8 cellular contexts compared by ENCODE assay signal in the genomic region with DNA sequence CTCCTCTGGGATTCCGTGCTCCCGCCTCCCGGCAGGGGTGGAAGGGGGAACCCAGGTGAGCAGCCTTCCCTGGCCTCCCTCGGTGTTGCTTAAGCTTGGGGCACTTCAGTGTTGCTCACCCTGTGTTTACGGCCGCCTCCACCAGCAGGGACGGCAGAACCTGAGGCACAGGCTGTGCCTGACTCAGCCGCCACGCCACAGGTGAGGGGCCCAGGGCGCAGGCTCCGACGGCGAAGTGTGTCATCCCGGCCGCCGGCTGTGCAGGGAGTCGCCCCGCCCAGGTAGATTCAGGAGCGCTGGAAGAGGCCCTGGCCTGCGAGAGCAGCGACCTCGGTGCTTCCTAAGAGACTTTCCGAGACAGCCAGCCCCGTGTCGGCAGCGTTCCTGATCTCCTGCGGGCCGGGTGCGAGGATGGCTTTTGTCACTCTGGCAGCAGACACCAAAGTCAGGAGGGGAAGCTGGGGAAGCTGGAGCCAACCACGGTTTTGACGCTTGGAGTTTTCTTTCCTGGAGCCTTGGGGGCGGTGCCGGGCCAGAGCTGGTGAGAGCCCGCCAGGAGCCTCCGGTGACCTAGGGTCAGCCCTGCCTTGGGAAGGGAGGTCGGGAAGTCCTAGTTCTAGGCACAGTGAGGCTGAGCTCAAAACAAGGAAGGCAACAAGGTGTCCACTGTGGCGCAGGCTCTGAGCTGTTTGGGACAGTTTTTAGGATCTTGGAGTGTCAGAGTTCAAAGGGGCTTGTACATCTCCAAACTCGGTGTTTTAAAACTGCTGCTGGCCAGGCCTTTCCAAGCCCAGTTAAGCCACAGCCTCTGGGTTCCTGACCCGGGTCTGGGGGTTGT. TPM values are rescaled to one million over a fixed set of nuclear protein-coding genes. Genes with fewer than 3 reads are reported as not detected.
DNase-seq lines count a peak whose midpoint lies in the region; ATAC-seq and TF ChIP-seq lines count a peak whose summit lies in the region.

No MANE protein-coding gene starts in this region.

- H3K79me2 ChIP-seq in neural cell (replicated peaks; ENCODE audit: insufficient read depth, low read length): peaks cover 64% of the 10 kb centered on the region

- H3K27ac Mint-ChIP-seq in T-helper 1 cell treated with Interleukin-12 subunit alpha and Interleukin-12 subunit beta and Interleukin-4 antibody, amounts not matched to agents 30 μg/mL and 1 μg/mL, for 36 hours: no peak overlapping the region
- peak overlapping the region; percentile 19 to 44 for H3K27ac Mint-ChIP-seq in effector memory CD8-positive, alpha-beta T cell

- peak overlapping the region; percentile 10 for H3K4me3 Mint-ChIP-seq in T-helper 1 cell treated with Interleukin-12 subunit alpha and Interleukin-12 subunit beta and Interleukin-4 antibody, amounts not matched to agents 30 μg/mL and 1 μg/mL, for 36 hours
- peak overlapping the region; percentile 77 to 80 for H3K4me3 Mint-ChIP-seq in effector memory CD8-positive, alpha-beta T cell

- H3K4me2 ChIP-seq in neural cell (ENCODE audit: low read length): peak overlapping the region; percentile 91

- no peaks in the 10 kb centered on the region for H3K27me3 ChIP-seq in neural cell (ENCODE audit: insufficient read depth, low read depth, low read length)
- H3K27me3 ChIP-seq in upper lobe of left lung: no peaks in the 10 kb centered on the region

- H3K36me3 Mint-ChIP-seq in T-helper 1 cell treated with Interleukin-12 subunit alpha and Interleukin-12 subunit beta and Interleukin-4 antibody, amounts not matched to agents 30 μg/mL and 1 μg/mL, for 36 hours (ENCODE audit: low read depth): no peaks in the 10 kb centered on the region
- H3K36me3 Mint-ChIP-seq in effector memory CD8-positive, alpha-beta T cell (ENCODE audit: insufficient read depth): peaks cover 22% of the 10 kb centered on the region

- peaks cover 23% of the 10 kb centered on the region for H4K20me1 ChIP-seq in neural cell (ENCODE audit: insufficient read depth)

- no peak for TF ChIP-seq EP300 in neural cell (conservative IDR thresholded peaks at IDR 0.05; ENCODE audit: poor library complexity, severe bottlenecking)
- TF ChIP-seq EP300 in upper lobe of left lung (IDR thresholded peaks at IDR 0.05): peak in 1 of 4 donors; percentile 6

- H3K4me3 ChIP-seq in neural cell (ENCODE audit: low read length) (peak overlapping the region; percentile 76), upper lobe of left lung (peak overlapping the region in 3 of 4 donors; percentile 68 to 72 (median 70))

- peaks cover 4% of the 10 kb centered on the region for H3F3A ChIP-seq in neural cell (ENCODE audit: insufficient read depth, low read length, poor library complexity, severe bottlenecking)

- TF ChIP-seq POLR2A in upper lobe of left lung (IDR thresholded peaks at IDR 0.05): peak in 2 of 4 donors; percentile 59 to 76

- no peaks in the 10 kb centered on the region for H3K9me3 Mint-ChIP-seq in T-helper 1 cell treated with Interleukin-12 subunit alpha and Interleukin-12 subunit beta and Interleukin-4 antibody, amounts not matched to agents 30 μg/mL and 1 μg/mL, for 36 hours
- no peaks in the 10 kb centered on the region for H3K9me3 Mint-ChIP-seq in effector memory CD8-positive, alpha-beta T cell

- peak overlapping the region; percentile 63 for H3K9ac ChIP-seq in neural cell (ENCODE audit: low read length)

- DNase-seq in T-helper 1 cell (no peak), upper lobe of left lung (peak; percentile 93), posterior vena cava (ENCODE audit: low spot score) (no peak)
- DNase-seq in activated CD4-positive, alpha-beta T cell treated with anti-CD3 and anti-CD28 coated beads for 48 hours: peak; percentile 80
- peak in 1 of 3 experiments; percentile 29 for DNase-seq in effector memory CD8-positive, alpha-beta T cell

- no peaks in the 10 kb centered on the region for H3K9me3 ChIP-seq in neural cell (ENCODE audit: low read length)
- no peaks in the 10 kb centered on the region for H3K9me3 ChIP-seq in upper lobe of left lung

- TF ChIP-seq CTCF in neural cell (IDR thresholded peaks at IDR 0.05; ENCODE audit: poor library complexity, severe bottlenecking) (no peak), upper lobe of left lung (IDR thresholded peaks at IDR 0.05) (peak in 3 of 6 experiments; percentile 15 to 27 (median 22))

- H2AFZ ChIP-seq in neural cell (ENCODE audit: low read depth, low read length): no peak overlapping the region

- H3K4me1 ChIP-seq in upper lobe of left lung: peaks cover 47 to 99% (median 79%) of the 10 kb centered on the region in 4 donors

- no peak for TF ChIP-seq RAD21 in neural cell (conservative IDR thresholded peaks at IDR 0.05)

- peaks cover 24% of the 10 kb centered on the region for H3K27me3 Mint-ChIP-seq in T-helper 1 cell treated with Interleukin-12 subunit alpha and Interleukin-12 subunit beta and Interleukin-4 antibody, amounts not matched to agents 30 μg/mL and 1 μg/mL, for 36 hours (ENCODE audit: low read depth)
- H3K27me3 Mint-ChIP-seq in effector memory CD8-positive, alpha-beta T cell: no peaks in the 10 kb centered on the region

- H3K9me2 ChIP-seq in neural cell (ENCODE audit: insufficient read depth, low read length): no peaks in the 10 kb centered on the region

- intact Hi-C loops in posterior vena cava (cut with DNase I): loop anchor here (10.0 kb wide), 2 partner anchors 340 to 500 kb away; a partner anchor contains a TSS

- ATAC-seq in effector memory CD8-positive, alpha-beta T cell (replicated peaks): peak; percentile 13
- ATAC-seq in upper lobe of left lung (ENCODE audit: low FRiP score in 2 of 2) (peak in 1 of 2 donors; percentile 77), GM19395 (IDR thresholded peaks at IDR 0.05; ENCODE audit: unreplicated experiment) (no peak)

- peak overlapping the region; percentile 67 for H3K27ac ChIP-seq in neural cell (ENCODE audit: low read length)
- peak overlapping the region; percentile 89 to 94 (median 92) for H3K27ac ChIP-seq in upper lobe of left lung

- H3K4me1 Mint-ChIP-seq in T-helper 1 cell treated with Interleukin-12 subunit alpha and Interleukin-12 subunit beta and Interleukin-4 antibody, amounts not matched to agents 30 μg/mL and 1 μg/mL, for 36 hours (ENCODE audit: low read depth): peaks cover 22% of the 10 kb centered on the region
- peaks cover 32 to 36% of the 10 kb centered on the region in 2 donors for H3K4me1 Mint-ChIP-seq in effector memory CD8-positive, alpha-beta T cell (ENCODE audit: low read depth in 2 of 2)

- 23 to 30% methylated on average over 16 to 17 of the region's 39 CpGs for WGBS in upper lobe of left lung, 2 donors

- H3K36me3 ChIP-seq in neural cell (ENCODE audit: insufficient read depth, low read length): no peaks in the 10 kb centered on the region
- H3K36me3 ChIP-seq in upper lobe of left lung: peaks cover 0 to 3% (median 0%) of the 10 kb centered on the region in 4 donors

TF ChIP-seq in neural cell, 6 proteins besides CTCF, POLR2A, EP300 and RAD21:
- TF ChIP-seq, protein P1, sequence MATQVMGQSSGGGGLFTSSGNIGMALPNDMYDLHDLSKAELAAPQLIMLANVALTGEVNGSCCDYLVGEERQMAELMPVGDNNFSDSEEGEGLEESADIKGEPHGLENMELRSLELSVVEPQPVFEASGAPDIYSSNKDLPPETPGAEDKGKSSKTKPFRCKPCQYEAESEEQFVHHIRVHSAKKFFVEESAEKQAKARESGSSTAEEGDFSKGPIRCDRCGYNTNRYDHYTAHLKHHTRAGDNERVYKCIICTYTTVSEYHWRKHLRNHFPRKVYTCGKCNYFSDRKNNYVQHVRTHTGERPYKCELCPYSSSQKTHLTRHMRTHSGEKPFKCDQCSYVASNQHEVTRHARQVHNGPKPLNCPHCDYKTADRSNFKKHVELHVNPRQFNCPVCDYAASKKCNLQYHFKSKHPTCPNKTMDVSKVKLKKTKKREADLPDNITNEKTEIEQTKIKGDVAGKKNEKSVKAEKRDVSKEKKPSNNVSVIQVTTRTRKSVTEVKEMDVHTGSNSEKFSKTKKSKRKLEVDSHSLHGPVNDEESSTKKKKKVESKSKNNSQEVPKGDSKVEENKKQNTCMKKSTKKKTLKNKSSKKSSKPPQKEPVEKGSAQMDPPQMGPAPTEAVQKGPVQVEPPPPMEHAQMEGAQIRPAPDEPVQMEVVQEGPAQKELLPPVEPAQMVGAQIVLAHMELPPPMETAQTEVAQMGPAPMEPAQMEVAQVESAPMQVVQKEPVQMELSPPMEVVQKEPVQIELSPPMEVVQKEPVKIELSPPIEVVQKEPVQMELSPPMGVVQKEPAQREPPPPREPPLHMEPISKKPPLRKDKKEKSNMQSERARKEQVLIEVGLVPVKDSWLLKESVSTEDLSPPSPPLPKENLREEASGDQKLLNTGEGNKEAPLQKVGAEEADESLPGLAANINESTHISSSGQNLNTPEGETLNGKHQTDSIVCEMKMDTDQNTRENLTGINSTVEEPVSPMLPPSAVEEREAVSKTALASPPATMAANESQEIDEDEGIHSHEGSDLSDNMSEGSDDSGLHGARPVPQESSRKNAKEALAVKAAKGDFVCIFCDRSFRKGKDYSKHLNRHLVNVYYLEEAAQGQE (IDR thresholded peaks at IDR 0.05; ENCODE audit: borderline replicate concordance): no peak
- no peak for TF ChIP-seq MXI1 (conservative IDR thresholded peaks at IDR 0.05; ENCODE audit: poor library complexity, severe bottlenecking)
- no peak for TF ChIP-seq SMC3 (conservative IDR thresholded peaks at IDR 0.05; ENCODE audit: poor library complexity)
- no peak for TF ChIP-seq EZH2 (IDR thresholded peaks at IDR 0.05; ENCODE audit: borderline replicate concordance, insufficient read depth, low read length, poor library complexity, severe bottlenecking)
- TF ChIP-seq POLR2AphosphoS5 (IDR thresholded peaks at IDR 0.05): no peak
- no peak for TF ChIP-seq TAF1 (IDR thresholded peaks at IDR 0.05; ENCODE audit: low read depth)

RNA-seq across cellular contexts. Expression of a gene that starts 2.1 kb away (rescaled TPM):
- 35.6 and 38.3 TPM in 2 replicates for polyA plus RNA-seq in neural cell
- polyA minus RNA-seq in neural cell: 65.7 and 89.0 TPM in 2 replicates
- 100 to 1,000 TPM in 2 of 6 donors, 10 to 100 TPM in 4; 80.2 to 332 (median 90.8) TPM for total RNA-seq in upper lobe of left lung
- 10 to 100 TPM; 57.2 to 62.5 TPM for total RNA-seq in posterior vena cava

Comparison
In these comparisons a context has a peak if more than half of its experiments do, and no peak if none do; other contexts are left out.
1. DNase-seq: peak in activated CD4-positive, alpha-beta T cell treated with anti-CD3 and anti-CD28 coated beads for 48 hours (single experiment) and upper lobe of left lung (2 of 2); none in T-helper 1 cell (0 of 5) and posterior vena cava (single experiment).